1 cellular context compared by ENCODE assay signal in the genomic region with DNA sequence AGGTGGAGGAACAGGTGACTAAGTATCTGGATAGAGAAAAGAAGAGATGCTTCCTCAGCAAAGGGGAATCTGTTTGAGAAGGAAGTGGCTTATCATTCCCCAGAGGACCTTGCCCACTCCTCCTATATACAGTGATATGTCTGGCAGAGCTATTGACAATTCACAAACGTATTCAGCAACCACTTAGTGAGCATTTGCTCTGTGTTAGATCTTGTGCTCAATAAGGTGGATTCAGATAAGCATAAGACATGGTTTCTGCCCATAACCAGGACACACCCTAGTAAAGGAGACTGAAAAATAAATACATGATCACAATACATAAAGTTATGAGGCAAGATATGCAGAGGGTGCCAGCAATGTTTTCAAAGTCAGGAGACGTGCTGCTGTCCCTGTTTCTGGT.
A peak's percentile ranks its signal among the peaks of the same experiment; 100 is the strongest.
TF ChIP-seq lines count a peak whose summit lies in the region.

No MANE protein-coding gene starts in this region.

TF ChIP-seq in K562, 482 proteins besides CTCF, POLR2A, EP300 and RAD21:
- TF ChIP-seq BACH1 (tag; IDR thresholded peaks at IDR 0.05) (no peak), MTA2 (IDR thresholded peaks at IDR 0.05; ENCODE audit: low read depth) (peak; percentile 25; the same call in 1 of the 2 replicates), CBFA2T3 (IDR thresholded peaks at IDR 0.05) (peak; percentile 81), POLR2AphosphoS5 (IDR thresholded peaks at IDR 0.05; ENCODE audit: control insufficient read depth, insufficient read depth, low read depth, low read length) (peak; percentile 28; the same call in 1 of the 2 replicates), HSF4 (CRISPR knock-in tag; IDR thresholded peaks at IDR 0.05; ENCODE audit: borderline replicate concordance) (no peak), MYBL2 (IDR thresholded peaks at IDR 0.05; ENCODE audit: low read depth) (no peak), MYBL2 (CRISPR knock-in tag; IDR thresholded peaks at IDR 0.05; ENCODE audit: borderline replicate concordance) (no peak), YY1 (IDR thresholded peaks at IDR 0.05; ENCODE audit: borderline replicate concordance in 1 of 3, control insufficient read depth in 1 of 3, extremely low read depth in 1 of 3, insufficient read depth in 3 of 3, insufficient read length in 1 of 3, insufficient replicate concordance in 2 of 3, low read depth in 1 of 3, low read length in 2 of 3) (no peak), TCF3 (CRISPR knock-in tag; IDR thresholded peaks at IDR 0.05) (peak; percentile 58; the same call in 1 of the 2 replicates), HMG20B (CRISPR knock-in tag; IDR thresholded peaks at IDR 0.05) (no peak), SP1 (CRISPR knock-in tag; IDR thresholded peaks at IDR 0.05) (no peak), ETV6 (IDR thresholded peaks at IDR 0.05; ENCODE audit: borderline replicate concordance in 1 of 2, low read depth in 2 of 2, low read length in 1 of 2) (no peak), ETV6 (CRISPR knock-in tag; IDR thresholded peaks at IDR 0.05; ENCODE audit: borderline replicate concordance) (no peak), ZNF780A (CRISPR knock-in tag; IDR thresholded peaks at IDR 0.05) (no peak), TAL1 (IDR thresholded peaks at IDR 0.05) (peak; percentile 39; the same call in 1 of the 2 replicates), CBFA2T2 (conservative IDR thresholded peaks at IDR 0.05) (peak; percentile 55), ZNF232 (CRISPR knock-in tag; IDR thresholded peaks at IDR 0.05) (no peak), FOXA3 (CRISPR knock-in tag; conservative IDR thresholded peaks at IDR 0.05 in 1 of 2, IDR thresholded peaks at IDR 0.05 in 1 of 2) (peak in 1 of 2 experiments; percentile 45; a peak in 1 of 4 replicates), TAF9B (IDR thresholded peaks at IDR 0.05; ENCODE audit: partially characterized antibody) (no peak), NCOR1 (IDR thresholded peaks at IDR 0.05) (peak; percentile 33; the same call in 1 of the 2 replicates), MTA3 (IDR thresholded peaks at IDR 0.05; ENCODE audit: borderline replicate concordance) (no peak), TRIM28 (IDR thresholded peaks at IDR 0.05) (no peak), SMARCA4 (IDR thresholded peaks at IDR 0.05) (0 out of 2 replicates have a peak, but pooled peaks have one; percentile 28), TRIM24 (IDR thresholded peaks at IDR 0.05) (no peak), TEAD4 (IDR thresholded peaks at IDR 0.05; ENCODE audit: low read length) (peak; percentile 60), TEAD4 (CRISPR knock-in tag; IDR thresholded peaks at IDR 0.05; ENCODE audit: borderline replicate concordance) (no peak), MTF1 (CRISPR knock-in tag; IDR thresholded peaks at IDR 0.05; ENCODE audit: borderline replicate concordance) (no peak)
- TF ChIP-seq, protein P1, sequence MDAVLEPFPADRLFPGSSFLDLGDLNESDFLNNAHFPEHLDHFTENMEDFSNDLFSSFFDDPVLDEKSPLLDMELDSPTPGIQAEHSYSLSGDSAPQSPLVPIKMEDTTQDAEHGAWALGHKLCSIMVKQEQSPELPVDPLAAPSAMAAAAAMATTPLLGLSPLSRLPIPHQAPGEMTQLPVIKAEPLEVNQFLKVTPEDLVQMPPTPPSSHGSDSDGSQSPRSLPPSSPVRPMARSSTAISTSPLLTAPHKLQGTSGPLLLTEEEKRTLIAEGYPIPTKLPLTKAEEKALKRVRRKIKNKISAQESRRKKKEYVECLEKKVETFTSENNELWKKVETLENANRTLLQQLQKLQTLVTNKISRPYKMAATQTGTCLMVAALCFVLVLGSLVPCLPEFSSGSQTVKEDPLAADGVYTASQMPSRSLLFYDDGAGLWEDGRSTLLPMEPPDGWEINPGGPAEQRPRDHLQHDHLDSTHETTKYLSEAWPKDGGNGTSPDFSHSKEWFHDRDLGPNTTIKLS (IDR thresholded peaks at IDR 0.05; ENCODE audit: borderline replicate concordance, low read depth): no peak
- TF ChIP-seq, protein P2, sequence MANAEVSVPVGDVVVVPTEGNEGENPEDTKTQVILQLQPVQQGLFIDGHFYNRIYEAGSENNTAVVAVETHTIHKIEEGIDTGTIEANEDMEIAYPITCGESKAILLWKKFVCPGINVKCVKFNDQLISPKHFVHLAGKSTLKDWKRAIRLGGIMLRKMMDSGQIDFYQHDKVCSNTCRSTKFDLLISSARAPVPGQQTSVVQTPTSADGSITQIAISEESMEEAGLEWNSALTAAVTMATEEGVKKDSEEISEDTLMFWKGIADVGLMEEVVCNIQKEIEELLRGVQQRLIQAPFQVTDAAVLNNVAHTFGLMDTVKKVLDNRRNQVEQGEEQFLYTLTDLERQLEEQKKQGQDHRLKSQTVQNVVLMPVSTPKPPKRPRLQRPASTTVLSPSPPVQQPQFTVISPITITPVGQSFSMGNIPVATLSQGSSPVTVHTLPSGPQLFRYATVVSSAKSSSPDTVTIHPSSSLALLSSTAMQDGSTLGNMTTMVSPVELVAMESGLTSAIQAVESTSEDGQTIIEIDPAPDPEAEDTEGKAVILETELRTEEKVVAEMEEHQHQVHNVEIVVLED (CRISPR knock-in tag; IDR thresholded peaks at IDR 0.05): no peak
- TF ChIP-seq, protein P3, sequence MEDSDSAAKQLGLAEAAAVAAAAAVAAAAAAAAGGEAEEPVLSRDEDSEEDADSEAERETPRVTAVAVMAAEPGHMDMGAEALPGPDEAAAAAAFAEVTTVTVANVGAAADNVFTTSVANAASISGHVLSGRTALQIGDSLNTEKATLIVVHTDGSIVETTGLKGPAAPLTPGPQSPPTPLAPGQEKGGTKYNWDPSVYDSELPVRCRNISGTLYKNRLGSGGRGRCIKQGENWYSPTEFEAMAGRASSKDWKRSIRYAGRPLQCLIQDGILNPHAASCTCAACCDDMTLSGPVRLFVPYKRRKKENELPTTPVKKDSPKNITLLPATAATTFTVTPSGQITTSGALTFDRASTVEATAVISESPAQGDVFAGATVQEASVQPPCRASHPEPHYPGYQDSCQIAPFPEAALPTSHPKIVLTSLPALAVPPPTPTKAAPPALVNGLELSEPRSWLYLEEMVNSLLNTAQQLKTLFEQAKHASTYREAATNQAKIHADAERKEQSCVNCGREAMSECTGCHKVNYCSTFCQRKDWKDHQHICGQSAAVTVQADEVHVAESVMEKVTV (CRISPR knock-in tag; IDR thresholded peaks at IDR 0.05): no peak
- TF ChIP-seq, protein P4, sequence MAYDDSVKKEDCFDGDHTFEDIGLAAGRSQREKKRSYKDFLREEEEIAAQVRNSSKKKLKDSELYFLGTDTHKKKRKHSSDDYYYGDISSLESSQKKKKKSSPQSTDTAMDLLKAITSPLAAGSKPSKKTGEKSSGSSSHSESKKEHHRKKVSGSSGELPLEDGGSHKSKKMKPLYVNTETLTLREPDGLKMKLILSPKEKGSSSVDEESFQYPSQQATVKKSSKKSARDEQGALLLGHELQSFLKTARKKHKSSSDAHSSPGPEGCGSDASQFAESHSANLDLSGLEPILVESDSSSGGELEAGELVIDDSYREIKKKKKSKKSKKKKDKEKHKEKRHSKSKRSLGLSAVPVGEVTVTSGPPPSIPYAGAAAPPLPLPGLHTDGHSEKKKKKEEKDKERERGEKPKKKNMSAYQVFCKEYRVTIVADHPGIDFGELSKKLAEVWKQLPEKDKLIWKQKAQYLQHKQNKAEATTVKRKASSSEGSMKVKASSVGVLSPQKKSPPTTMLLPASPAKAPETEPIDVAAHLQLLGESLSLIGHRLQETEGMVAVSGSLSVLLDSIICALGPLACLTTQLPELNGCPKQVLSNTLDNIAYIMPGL (CRISPR knock-in tag; IDR thresholded peaks at IDR 0.05): no peak
- TF ChIP-seq, protein P5, sequence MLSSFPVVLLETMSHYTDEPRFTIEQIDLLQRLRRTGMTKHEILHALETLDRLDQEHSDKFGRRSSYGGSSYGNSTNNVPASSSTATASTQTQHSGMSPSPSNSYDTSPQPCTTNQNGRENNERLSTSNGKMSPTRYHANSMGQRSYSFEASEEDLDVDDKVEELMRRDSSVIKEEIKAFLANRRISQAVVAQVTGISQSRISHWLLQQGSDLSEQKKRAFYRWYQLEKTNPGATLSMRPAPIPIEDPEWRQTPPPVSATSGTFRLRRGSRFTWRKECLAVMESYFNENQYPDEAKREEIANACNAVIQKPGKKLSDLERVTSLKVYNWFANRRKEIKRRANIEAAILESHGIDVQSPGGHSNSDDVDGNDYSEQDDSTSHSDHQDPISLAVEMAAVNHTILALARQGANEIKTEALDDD (IDR thresholded peaks at IDR 0.05): peak; percentile 68; the same call in 1 of the 2 replicates
TF ChIP-seq in K562: peak in this region for 11.
